Comparison of ENCODE assay signal across 8 cellular contexts in genomic region chr4:82371398-82371972, GRCh38. TPM values are rescaled to one million over a fixed set of nuclear protein-coding genes. Genes with fewer than 3 reads are reported as not detected.
A peak's percentile ranks its signal among the peaks of the same experiment; 100 is the strongest.
DNase-seq lines count a peak whose midpoint lies in the region; ATAC-seq and TF ChIP-seq lines count a peak whose summit lies in the region.

No MANE protein-coding gene starts in this region.

- peak overlapping the region; percentile 99 for H3K27ac ChIP-seq in left ventricle myocardium inferior (replicated peaks)
- H3K27ac ChIP-seq in tibial nerve: peak overlapping the region in 3 of 4 donors; percentile 99 to 100 (median 99)

- POLR2A ChIA-PET in activated naive CD8-positive, alpha-beta T cell treated with anti-CD3 and anti-CD28 coated beads, Interleukin-2, amount 10 ng/mL, durations not matched to agents 7 days and 5 days (lab: Charles Lee): interaction anchor here (1.9 to 3.6 kb wide), 4 partner anchors 10 to 58 kb away, joined by 5 to 58 read pairs (median 8); partner anchors contain the start of gene HNRNPDL

- no peak for TF ChIP-seq CTCF in left ventricle myocardium inferior (IDR thresholded peaks at IDR 0.05; ENCODE audit: borderline replicate concordance)
- no peak for TF ChIP-seq CTCF in tibial nerve (IDR thresholded peaks at IDR 0.05)

- WGBS in tibial nerve, 2 donors: 1 to 4% methylated on average over 8 of the region's 8 CpGs

- peaks cover 49% of the 10 kb centered on the region for H3K36me3 Mint-ChIP-seq in activated naive CD8-positive, alpha-beta T cell treated with anti-CD3 and anti-CD28 coated beads, Interleukin-2, amount 10 ng/mL, durations not matched to agents 7 days and 5 days

- H3K9me3 ChIP-seq in left ventricle myocardium inferior (replicated peaks): no peaks in the 10 kb centered on the region
- no peaks in the 10 kb centered on the region for H3K9me3 ChIP-seq in tibial nerve

- H3K4me1 ChIP-seq in left ventricle myocardium inferior (peaks cover 91% of the 10 kb centered on the region), tibial nerve (peaks cover 0 to 74% (median 42%) of the 10 kb centered on the region in 4 donors)

- peak overlapping the region; percentile 95 for H3K4me3 ChIP-seq in left ventricle myocardium inferior
- H3K4me3 ChIP-seq in tibial nerve: peak overlapping the region; percentile 75 to 99 (median 90)

- DNase-seq in left ventricle myocardium inferior: no peak
- no peak for DNase-seq in Right ventricle myocardium superior
- no peak for DNase-seq in activated naive CD8-positive, alpha-beta T cell treated with anti-CD3 and anti-CD28 coated beads, Interleukin-2, amount 10 ng/mL, durations not matched to agents 7 days and 5 days
- peak; percentile 11 for DNase-seq in kidney glomerular epithelial cell (lab: John Stamatoyannopoulos, UW)
- no peak for DNase-seq in tibial nerve (ENCODE audit: low spot score in 2 of 2)
- no peak for DNase-seq in LoVo (ENCODE audit: low spot score)
- DNase-seq in NCI-H2029 treated with DMSO at 0.1 percent for 48 hours (lab: John Stamatoyannopoulos, UW): no peak
- DNase-seq in NCI-H774 (lab: John Stamatoyannopoulos, UW): no peak

- no peaks in the 10 kb centered on the region for H3K27me3 Mint-ChIP-seq in activated naive CD8-positive, alpha-beta T cell treated with anti-CD3 and anti-CD28 coated beads, Interleukin-2, amount 10 ng/mL, durations not matched to agents 7 days and 5 days

- no peak for TF ChIP-seq POLR2A in tibial nerve (IDR thresholded peaks at IDR 0.05)

- no peak for TF ChIP-seq EP300 in tibial nerve (IDR thresholded peaks at IDR 0.05)

- ATAC-seq in Right ventricle myocardium superior (ENCODE audit: poor library complexity): no peak
- ATAC-seq in activated naive CD8-positive, alpha-beta T cell treated with anti-CD3 and anti-CD28 coated beads, Interleukin-2, amount 10 ng/mL, durations not matched to agents 7 days and 5 days (ENCODE audit: low read depth): no peak

- H3K27ac Mint-ChIP-seq in activated naive CD8-positive, alpha-beta T cell treated with anti-CD3 and anti-CD28 coated beads, Interleukin-2, amount 10 ng/mL, durations not matched to agents 7 days and 5 days: peak overlapping the region; percentile 98

- peaks cover 51% of the 10 kb centered on the region for H3K4me1 Mint-ChIP-seq in activated naive CD8-positive, alpha-beta T cell treated with anti-CD3 and anti-CD28 coated beads, Interleukin-2, amount 10 ng/mL, durations not matched to agents 7 days and 5 days

- H3K36me3 ChIP-seq in left ventricle myocardium inferior: peaks cover 10% of the 10 kb centered on the region
- peaks cover 0 to 7% (median 0%) of the 10 kb centered on the region in 3 donors for H3K36me3 ChIP-seq in tibial nerve

- no peaks in the 10 kb centered on the region for H3K9me3 Mint-ChIP-seq in activated naive CD8-positive, alpha-beta T cell treated with anti-CD3 and anti-CD28 coated beads, Interleukin-2, amount 10 ng/mL, durations not matched to agents 7 days and 5 days

- H3K27me3 ChIP-seq in left ventricle myocardium inferior (ENCODE audit: low read depth): no peaks in the 10 kb centered on the region
- H3K27me3 ChIP-seq in tibial nerve: no peaks in the 10 kb centered on the region

- intact Hi-C loops in left ventricle myocardium inferior (cut with micrococcal nuclease): loop anchor here (5.0 kb wide), 1 partner anchor 56 kb away; no protein-coding TSS in a partner anchor
- intact Hi-C loops in Right ventricle myocardium superior (cut with DNase I): no loop called here

- H3K4me3 Mint-ChIP-seq in activated naive CD8-positive, alpha-beta T cell treated with anti-CD3 and anti-CD28 coated beads, Interleukin-2, amount 10 ng/mL, durations not matched to agents 7 days and 5 days: peak overlapping the region; percentile 94

RNA-seq across cellular contexts. Expression of gene HNRNPD, which starts 2.3 kb away (rescaled TPM):
- 93.0 TPM for total RNA-seq in left ventricle myocardium inferior
- total RNA-seq in Right ventricle myocardium superior: 110 TPM
- total RNA-seq in activated naive CD8-positive, alpha-beta T cell treated with anti-CD3 and anti-CD28 coated beads, Interleukin-2, amount 10 ng/mL, durations not matched to agents 7 days and 5 days: 100 to 1,000 TPM; 356 to 360 TPM
- total RNA-seq in tibial nerve: 10 to 100 TPM; 69.9 to 98.5 (median 91.2) TPM

RNA-seq across cellular contexts. Expression of gene HNRNPDL, which starts 58.8 kb away (rescaled TPM):
- 93.5 TPM for total RNA-seq in left ventricle myocardium inferior
- total RNA-seq in Right ventricle myocardium superior: 104 TPM
- 100 to 1,000 TPM; 319 to 331 TPM for total RNA-seq in activated naive CD8-positive, alpha-beta T cell treated with anti-CD3 and anti-CD28 coated beads, Interleukin-2, amount 10 ng/mL, durations not matched to agents 7 days and 5 days
- 100 to 1,000 TPM; 169 to 189 (median 176) TPM for total RNA-seq in tibial nerve

RNA-seq across cellular contexts. Expression of gene ENOPH1, which starts 58.9 kb away (rescaled TPM):
- 16.2 TPM for total RNA-seq in left ventricle myocardium inferior
- 12.8 TPM for total RNA-seq in Right ventricle myocardium superior
- 10 to 100 TPM; 36.3 to 37.6 TPM for total RNA-seq in activated naive CD8-positive, alpha-beta T cell treated with anti-CD3 and anti-CD28 coated beads, Interleukin-2, amount 10 ng/mL, durations not matched to agents 7 days and 5 days
- total RNA-seq in tibial nerve: 10 to 100 TPM; 26.2 to 41.3 (median 30.7) TPM
